ENCODE assay signal across 1 cellular context in genomic region chr14:23174266-23174665, GRCh38.
TF ChIP-seq lines count a peak whose summit lies in the region.

No MANE protein-coding gene starts in this region.

TF ChIP-seq in K562, 482 proteins besides CTCF, POLR2A, EP300 and RAD21:
- TF ChIP-seq KAT8 (IDR thresholded peaks at IDR 0.05; ENCODE audit: low read depth) (no peak), TARDBP (IDR thresholded peaks at IDR 0.05) (no peak), TFE3 (CRISPR knock-in tag; IDR thresholded peaks at IDR 0.05) (peak; percentile 61), RAD51 (IDR thresholded peaks at IDR 0.05; ENCODE audit: borderline replicate concordance, low read depth) (peak; percentile 42), ETV5 (CRISPR knock-in tag; IDR thresholded peaks at IDR 0.05; ENCODE audit: low read depth) (no peak), RUNX1 (IDR thresholded peaks at IDR 0.05; ENCODE audit: low read depth) (no peak), NCOA6 (IDR thresholded peaks at IDR 0.05) (no peak), ATF7 (IDR thresholded peaks at IDR 0.05) (peak; percentile 53; the same call in 1 of the 2 replicates), NFYB (IDR thresholded peaks at IDR 0.05; ENCODE audit: extremely low read depth, insufficient read length) (no peak), ZNF696 (CRISPR knock-in tag; conservative IDR thresholded peaks at IDR 0.05) (no peak), ZNF79 (CRISPR knock-in tag; IDR thresholded peaks at IDR 0.05; ENCODE audit: low read depth) (no peak), ZNF318 (IDR thresholded peaks at IDR 0.05; ENCODE audit: borderline replicate concordance in 1 of 2, low read depth in 1 of 2) (no peak), NCOA4 (IDR thresholded peaks at IDR 0.05; ENCODE audit: partially characterized antibody) (no peak), THRA (IDR thresholded peaks at IDR 0.05) (no peak), XRCC5 (IDR thresholded peaks at IDR 0.05; ENCODE audit: low read depth, low read length) (no peak), ZBTB12 (CRISPR knock-in tag; IDR thresholded peaks at IDR 0.05) (0 out of 2 replicates have a peak, but pooled peaks have one; percentile 5), ATF3 (IDR thresholded peaks at IDR 0.05) (0 out of 2 replicates have a peak, but pooled peaks have one; percentile 38), ATF3 (CRISPR knock-in tag; conservative IDR thresholded peaks at IDR 0.05) (no peak), CEBPB (tag; IDR thresholded peaks at IDR 0.05) (peak; percentile 92), EWSR1 (IDR thresholded peaks at IDR 0.05; ENCODE audit: borderline replicate concordance, low read depth, partially characterized antibody) (no peak), CEBPG (CRISPR knock-in tag; IDR thresholded peaks at IDR 0.05) (no peak), CEBPG (tag; conservative IDR thresholded peaks at IDR 0.05 in 1 of 2, IDR thresholded peaks at IDR 0.05 in 1 of 2) (peak; percentile 75 to 80), DPF2 (IDR thresholded peaks at IDR 0.05) (0 out of 2 replicates have a peak, but pooled peaks have one; percentile 2), BHLHE40 (IDR thresholded peaks at IDR 0.05; ENCODE audit: low read length) (0 out of 2 replicates have a peak, but pooled peaks have one; percentile 26), SP2 (IDR thresholded peaks at IDR 0.05; ENCODE audit: extremely low read depth, low read depth, low read length, poor library complexity, severe bottlenecking) (no peak), NEUROD1 (IDR thresholded peaks at IDR 0.05; ENCODE audit: borderline replicate concordance, low read depth, low read length, partially characterized antibody) (no peak), USF2 (CRISPR knock-in tag; IDR thresholded peaks at IDR 0.05) (peak; percentile 57), CC2D1A (IDR thresholded peaks at IDR 0.05) (no peak), RERE (CRISPR knock-in tag; IDR thresholded peaks at IDR 0.05; ENCODE audit: borderline replicate concordance) (no peak)
